1 cellular context compared by ENCODE assay signal in genomic region chr11:57818812-57819211, GRCh38.
TF ChIP-seq lines count a peak whose summit lies in the region.

No MANE protein-coding gene starts in this region.

TF ChIP-seq in K562, 482 proteins besides CTCF, POLR2A, EP300 and RAD21 (continued from another document):
- TF ChIP-seq HDAC3 (IDR thresholded peaks at IDR 0.05; ENCODE audit: borderline replicate concordance, partially characterized antibody) (no peak), POLR2AphosphoS5 (IDR thresholded peaks at IDR 0.05; ENCODE audit: control insufficient read depth, insufficient read depth, low read depth, low read length) (0 out of 2 replicates have a peak, but pooled peaks have one; percentile 30)
TF ChIP-seq in K562: peak in this region for 2.
